ENCODE assay signal across 2 cellular contexts in genomic region chr7:135333196-135333595, GRCh38.
TF ChIP-seq lines count a peak whose summit lies in the region.

No MANE protein-coding gene starts in this region.

TF ChIP-seq in IMR-90, 13 proteins besides CTCF, POLR2A, EP300 and RAD21:
- TF ChIP-seq MAFK (IDR thresholded peaks at IDR 0.05; ENCODE audit: low read depth, low read length), result no peak
- no peak for TF ChIP-seq RFX5 (IDR thresholded peaks at IDR 0.05; ENCODE audit: low read depth, low read length)
- TF ChIP-seq MXI1 (IDR thresholded peaks at IDR 0.05; ENCODE audit: borderline replicate concordance, low read depth, low read length), result no peak
- TF ChIP-seq BHLHE40 (IDR thresholded peaks at IDR 0.05; ENCODE audit: low read depth, low read length), result no peak
- no peak for TF ChIP-seq CHD1 (IDR thresholded peaks at IDR 0.05; ENCODE audit: low read depth, low read length)
- TF ChIP-seq NFE2L2 (IDR thresholded peaks at IDR 0.05; ENCODE audit: low read depth, low read length), result no peak
- TF ChIP-seq RCOR1 (IDR thresholded peaks at IDR 0.05; ENCODE audit: insufficient replicate concordance, low read length), result no peak
- TF ChIP-seq ELK1 (IDR thresholded peaks at IDR 0.05; ENCODE audit: borderline replicate concordance, low read depth, low read length), result no peak
- TF ChIP-seq FOS (IDR thresholded peaks at IDR 0.05; ENCODE audit: low read depth, low read length), result no peak
- no peak for TF ChIP-seq CEBPB (IDR thresholded peaks at IDR 0.05; ENCODE audit: low read depth, low read length)
- no peak for TF ChIP-seq MAZ (IDR thresholded peaks at IDR 0.05; ENCODE audit: borderline replicate concordance, low read depth, low read length)
- TF ChIP-seq, protein P1, sequence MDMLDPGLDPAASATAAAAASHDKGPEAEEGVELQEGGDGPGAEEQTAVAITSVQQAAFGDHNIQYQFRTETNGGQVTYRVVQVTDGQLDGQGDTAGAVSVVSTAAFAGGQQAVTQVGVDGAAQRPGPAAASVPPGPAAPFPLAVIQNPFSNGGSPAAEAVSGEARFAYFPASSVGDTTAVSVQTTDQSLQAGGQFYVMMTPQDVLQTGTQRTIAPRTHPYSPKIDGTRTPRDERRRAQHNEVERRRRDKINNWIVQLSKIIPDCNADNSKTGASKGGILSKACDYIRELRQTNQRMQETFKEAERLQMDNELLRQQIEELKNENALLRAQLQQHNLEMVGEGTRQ (IDR thresholded peaks at IDR 0.05; ENCODE audit: low read depth, low read length), result no peak
- TF ChIP-seq SMC3 (IDR thresholded peaks at IDR 0.05; ENCODE audit: low read depth, low read length), result no peak

TF ChIP-seq in GM12878, 131 proteins besides CTCF, POLR2A, EP300 and RAD21:
- TF ChIP-seq HDGF (IDR thresholded peaks at IDR 0.05), result no peak
- TF ChIP-seq SUZ12 (IDR thresholded peaks at IDR 0.05; ENCODE audit: unreplicated experiment), result no peak
- TF ChIP-seq PRDM15 (CRISPR knock-in tag; IDR thresholded peaks at IDR 0.05), result no peak
- no peak for TF ChIP-seq ZNF217 (IDR thresholded peaks at IDR 0.05)
- TF ChIP-seq REST (IDR thresholded peaks at IDR 0.05; ENCODE audit: low read depth, low read length), result no peak
- no peak for TF ChIP-seq CHD2 (IDR thresholded peaks at IDR 0.05; ENCODE audit: borderline replicate concordance, low read depth, low read length)
- TF ChIP-seq ESRRA (IDR thresholded peaks at IDR 0.05; ENCODE audit: low read length), result no peak
- no peak for TF ChIP-seq TAF1 (IDR thresholded peaks at IDR 0.05; ENCODE audit: borderline replicate concordance, low read depth, low read length)
- no peak for TF ChIP-seq IKZF1 (conservative IDR thresholded peaks at IDR 0.05)
- TF ChIP-seq ZNF24 (IDR thresholded peaks at IDR 0.05), result no peak
